ENCODE assay signal across 8 cellular contexts in the genomic region with DNA sequence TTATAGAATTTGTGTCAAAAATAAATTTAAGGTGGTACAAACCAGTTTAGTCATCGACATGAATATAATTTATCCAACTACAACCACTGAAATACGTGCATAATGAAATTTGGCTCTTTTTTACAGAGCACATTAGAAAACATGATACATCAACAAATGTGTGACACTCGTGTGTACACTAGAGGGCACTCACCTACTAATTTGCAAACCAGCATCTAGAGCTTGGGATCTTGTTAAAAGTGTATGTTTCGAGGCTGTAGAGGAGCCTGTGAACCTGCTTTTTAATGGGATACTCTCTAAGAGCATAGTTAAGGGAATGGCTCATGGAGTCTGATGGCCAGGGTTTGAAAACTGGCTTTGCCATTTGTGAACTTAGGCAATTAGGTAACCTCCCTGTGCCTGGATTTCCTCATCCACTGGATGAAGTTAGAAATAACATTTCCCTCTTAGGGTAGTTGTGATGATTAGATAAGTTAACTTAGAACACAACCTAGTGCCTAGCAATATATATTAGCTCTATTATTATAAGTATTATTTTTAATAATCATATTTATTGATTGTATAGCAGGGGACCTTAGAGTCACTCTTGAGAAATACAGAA. TPM values are rescaled to one million over a fixed set of nuclear protein-coding genes. Genes with fewer than 3 reads are reported as not detected.
A peak's percentile ranks its signal among the peaks of the same experiment; 100 is the strongest.
DNase-seq lines count a peak whose midpoint lies in the region; ATAC-seq and TF ChIP-seq lines count a peak whose summit lies in the region.

No MANE protein-coding gene starts in this region.

- H3K4me1 Mint-ChIP-seq in natural killer cell: no peaks in the 10 kb centered on the region
- H3K4me1 Mint-ChIP-seq in natural killer cell treated with Interleukin-12 subunit alpha and Interleukin-12 subunit beta and Interleukin-15 and Interleukin-18, amount 100 ng/mL, for 72 hours (ENCODE audit: low read depth in 2 of 2): no peaks in the 10 kb centered on the region

- no peak overlapping the region for H3K4me3 Mint-ChIP-seq in natural killer cell
- H3K4me3 Mint-ChIP-seq in natural killer cell treated with Interleukin-12 subunit alpha and Interleukin-12 subunit beta and Interleukin-15 and Interleukin-18, amount 100 ng/mL, for 72 hours: no peak overlapping the region

- no peak for DNase-seq in natural killer cell
- no peak for DNase-seq in natural killer cell treated with Interleukin-12 subunit alpha and Interleukin-12 subunit beta and Interleukin-15 and Interleukin-18, amount 100 ng/mL, for 72 hours (ENCODE audit: low spot score)
- DNase-seq in HPDE6-E6E7 (ENCODE audit: extremely low spot score): peak; percentile 34
- DNase-seq in OCI-M1 (lab: John Stamatoyannopoulos, UW): peak; percentile 74
- DNase-seq in dermis blood vessel endothelial cell: peak; percentile 74
- no peak for DNase-seq in lower lobe of right lung
- no peak for DNase-seq in activated effector memory CD4-positive, alpha-beta T cell treated with anti-CD3 and anti-CD28 coated beads, Interleukin-2, amount 50 U/mL, for 16 hours

- H3K27ac ChIP-seq in lower lobe of right lung: no peak overlapping the region

- ATAC-seq in natural killer cell (peak; percentile 36 to 69 (median 49)), GM21526 (IDR thresholded peaks at IDR 0.05; ENCODE audit: low FRiP score, unreplicated experiment) (peak; percentile 62), lower lobe of right lung (peak; percentile 85 to 90)
- no peak for ATAC-seq in natural killer cell treated with Interleukin-12 subunit alpha and Interleukin-12 subunit beta and Interleukin-15 and Interleukin-18, amount 100 ng/mL, for 72 hours

- H3K4me3 ChIP-seq in lower lobe of right lung: no peak overlapping the region

- intact Hi-C loops in natural killer cell (cut with micrococcal nuclease) (no loop called here), lower lobe of right lung (cut with DNase I) (no loop called here)

- TF ChIP-seq CTCF in natural killer cell (IDR thresholded peaks at IDR 0.05): peak; percentile 45
- peak; percentile 72 for TF ChIP-seq CTCF in lower lobe of right lung (IDR thresholded peaks at IDR 0.05)

- H3K27ac Mint-ChIP-seq in natural killer cell: no peak overlapping the region
- no peak overlapping the region for H3K27ac Mint-ChIP-seq in natural killer cell treated with Interleukin-12 subunit alpha and Interleukin-12 subunit beta and Interleukin-15 and Interleukin-18, amount 100 ng/mL, for 72 hours

- no peaks in the 10 kb centered on the region for H3K27me3 ChIP-seq in lower lobe of right lung (ENCODE audit: low read depth)

- H3K27me3 Mint-ChIP-seq in natural killer cell (ENCODE audit: low read depth in 2 of 2): peaks cover 7 to 24% of the 10 kb centered on the region in 2 donors
- peaks cover 7 to 13% of the 10 kb centered on the region in 2 donors for H3K27me3 Mint-ChIP-seq in natural killer cell treated with Interleukin-12 subunit alpha and Interleukin-12 subunit beta and Interleukin-15 and Interleukin-18, amount 100 ng/mL, for 72 hours

- H3K9me3 Mint-ChIP-seq in natural killer cell: no peaks in the 10 kb centered on the region
- no peaks in the 10 kb centered on the region for H3K9me3 Mint-ChIP-seq in natural killer cell treated with Interleukin-12 subunit alpha and Interleukin-12 subunit beta and Interleukin-15 and Interleukin-18, amount 100 ng/mL, for 72 hours

- no peaks in the 10 kb centered on the region for H3K36me3 Mint-ChIP-seq in natural killer cell
- peaks cover 5% of the 10 kb centered on the region for H3K36me3 Mint-ChIP-seq in natural killer cell treated with Interleukin-12 subunit alpha and Interleukin-12 subunit beta and Interleukin-15 and Interleukin-18, amount 100 ng/mL, for 72 hours

- H3K4me1 ChIP-seq in lower lobe of right lung: peaks cover 4% of the 10 kb centered on the region

- no peaks in the 10 kb centered on the region for H3K9me3 ChIP-seq in lower lobe of right lung

- no peaks in the 10 kb centered on the region for H3K36me3 ChIP-seq in lower lobe of right lung

RNA-seq across cellular contexts. Expression of a gene that starts 8.8 kb away (rescaled TPM):
- 10 to 100 TPM in 2 of 3 donors, 1 to 10 TPM in 1; 7.6 to 12.7 (median 12.2) TPM for total RNA-seq in natural killer cell
- 10 to 100 TPM; 35.7 to 84.3 TPM for total RNA-seq in natural killer cell treated with Interleukin-12 subunit alpha and Interleukin-12 subunit beta and Interleukin-15 and Interleukin-18, amount 100 ng/mL, for 72 hours
- 26.0 and 33.2 TPM in 2 replicates for total RNA-seq in dermis blood vessel endothelial cell
- total RNA-seq in lower lobe of right lung: 18.0 TPM

Comparison
In these comparisons a context has a peak if more than half of its experiments do, and no peak if none do; other contexts are left out.
1. ATAC-seq: peak in natural killer cell (3 of 3), GM21526 (single experiment) and lower lobe of right lung (2 of 2); none in natural killer cell treated with Interleukin-12 subunit alpha and Interleukin-12 subunit beta and Interleukin-15 and Interleukin-18, amount 100 ng/mL, for 72 hours (0 of 2).
2. DNase-seq: peak in HPDE6-E6E7 (single experiment), OCI-M1 (single experiment) and dermis blood vessel endothelial cell (single experiment); none in natural killer cell (single experiment), natural killer cell treated with Interleukin-12 subunit alpha and Interleukin-12 subunit beta and Interleukin-15 and Interleukin-18, amount 100 ng/mL, for 72 hours (single experiment), lower lobe of right lung (single experiment) and activated effector memory CD4-positive, alpha-beta T cell treated with anti-CD3 and anti-CD28 coated beads, Interleukin-2, amount 50 U/mL, for 16 hours (single experiment).